ENCODE assay signal across 16 cellular contexts in the genomic region with DNA sequence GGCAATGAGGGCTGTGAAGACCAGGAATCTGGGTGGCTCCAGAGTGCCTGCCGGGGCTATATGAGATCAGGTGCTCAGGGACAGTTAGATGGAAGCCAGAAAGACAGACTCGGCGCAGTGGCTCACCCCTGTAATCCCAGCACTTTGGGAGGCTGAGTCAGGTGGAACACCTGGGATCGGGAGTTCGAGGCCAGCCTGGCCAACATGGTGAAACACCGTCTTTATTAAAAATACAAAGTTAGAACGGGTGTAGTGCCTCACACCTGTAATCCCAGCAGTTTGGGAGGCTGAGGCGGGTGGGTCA. TPM values are rescaled to one million over a fixed set of nuclear protein-coding genes. Genes with fewer than 3 reads are reported as not detected.
DNase-seq lines count a peak whose midpoint lies in the region; ATAC-seq and TF ChIP-seq lines count a peak whose summit lies in the region.
"Had no signal": no experiment of that assay in that cellular context is flagged by ENCODE, and none has a peak within 500 bp of the region (broad histone marks: within the 10 kb centered on the region; RNA-seq: fewer than 3 reads in every experiment).

No MANE protein-coding gene starts in this region.

- H3K4me2 ChIP-seq in fibroblast of lung (ENCODE audit: extremely low read depth, insufficient read depth, low read length): no peak overlapping the region

- POLR2A ChIA-PET in activated CD8-positive, alpha-beta T cell treated with anti-CD3 and anti-CD28 coated beads, Interleukin-2, amount 10 ng/mL, durations not matched to agents 7 days and 5 days (lab: Charles Lee): interaction anchor here (0.7 kb wide), 1 partner anchor 395 kb away, joined by 3 read pairs; no protein-coding TSS in a partner anchor

- no peak for TF ChIP-seq POLR2A in sigmoid colon (IDR thresholded peaks at IDR 0.05)

- no peaks in the 10 kb centered on the region for H3K27me3 ChIP-seq in fibroblast of lung (ENCODE audit: control insufficient read depth, insufficient read depth, low read length)
- H3K27me3 ChIP-seq in sigmoid colon: no peaks in the 10 kb centered on the region
- H3K27me3 ChIP-seq: thyroid gland had no signal

- H3K4me3 ChIP-seq in fibroblast of lung (replicated peaks in 1 of 4; ENCODE audit: control extremely low read depth in 1 of 4, insufficient read depth in 1 of 4, low read depth in 3 of 4, low read length in 4 of 4): no peak overlapping the region
- no peak overlapping the region for H3K4me3 ChIP-seq in sigmoid colon
- H3K4me3 ChIP-seq: thyroid gland had no signal

- no peak for ATAC-seq in activated CD8-positive, alpha-beta T cell treated with anti-CD3 and anti-CD28 coated beads, Interleukin-2, amount 10 ng/mL, durations not matched to agents 7 days and 5 days
- no peak for ATAC-seq in HG03571 (IDR thresholded peaks at IDR 0.05; ENCODE audit: unreplicated experiment)

- CTCF ChIA-PET in activated CD8-positive, alpha-beta T cell treated with anti-CD3 and anti-CD28 coated beads, Interleukin-2, amount 10 ng/mL, durations not matched to agents 7 days and 5 days (lab: Charles Lee): no interaction called here

- no peaks in the 10 kb centered on the region for H4K20me1 ChIP-seq in fibroblast of lung (ENCODE audit: control insufficient read depth, extremely low read depth, insufficient read depth, low read length)

- H3K9me3 Mint-ChIP-seq in activated CD8-positive, alpha-beta T cell treated with anti-CD3 and anti-CD28 coated beads, Interleukin-2, amount 10 ng/mL, durations not matched to agents 7 days and 5 days (ENCODE audit: insufficient read depth): no peaks in the 10 kb centered on the region

- no peak overlapping the region for H2AFZ ChIP-seq in fibroblast of lung (ENCODE audit: low read length)

- WGBS in sigmoid colon, 2 donors: 87 to 94% methylated on average over 8 of the region's 8 CpGs

- intact Hi-C loops in sigmoid colon (cut with DNase I): no loop called here

- H3K27ac Mint-ChIP-seq in activated CD8-positive, alpha-beta T cell treated with anti-CD3 and anti-CD28 coated beads, Interleukin-2, amount 10 ng/mL, durations not matched to agents 7 days and 5 days: peak overlapping the region; percentile 69

- peak overlapping the region; percentile 67 for H3K27ac ChIP-seq in fibroblast of lung (ENCODE audit: insufficient read depth, low read length)
- peak overlapping the region; percentile 71 to 78 (median 75) for H3K27ac ChIP-seq in sigmoid colon
- H3K27ac ChIP-seq: thyroid gland had no signal

- H3K36me3 ChIP-seq in fibroblast of lung (ENCODE audit: control insufficient read depth, insufficient read depth, low read length): no peaks in the 10 kb centered on the region
- no peaks in the 10 kb centered on the region for H3K36me3 ChIP-seq in sigmoid colon
- H3K36me3 ChIP-seq: thyroid gland had no signal

- H3K36me3 Mint-ChIP-seq in activated CD8-positive, alpha-beta T cell treated with anti-CD3 and anti-CD28 coated beads, Interleukin-2, amount 10 ng/mL, durations not matched to agents 7 days and 5 days (ENCODE audit: low read depth): peaks cover 31% of the 10 kb centered on the region

- H3K4me1 ChIP-seq in fibroblast of lung (ENCODE audit: control insufficient read depth, extremely low read depth, insufficient read depth, low read length): peaks cover 10% of the 10 kb centered on the region
- H3K4me1 ChIP-seq in sigmoid colon: peaks cover 0 to 16% (median 10%) of the 10 kb centered on the region in 4 donors
- H3K4me1 ChIP-seq: thyroid gland had no signal

- no peaks in the 10 kb centered on the region for H3K27me3 Mint-ChIP-seq in activated CD8-positive, alpha-beta T cell treated with anti-CD3 and anti-CD28 coated beads, Interleukin-2, amount 10 ng/mL, durations not matched to agents 7 days and 5 days (ENCODE audit: low read depth)
- H3K27me3 Mint-ChIP-seq: progenitor cell of endocrine pancreas had no signal

- H3K9me3 ChIP-seq in fibroblast of lung (ENCODE audit: control insufficient read depth, insufficient read depth, low read depth, low read length) (no peaks in the 10 kb centered on the region), sigmoid colon (no peaks in the 10 kb centered on the region)
- H3K9me3 ChIP-seq: thyroid gland had no signal

- no peak for TF ChIP-seq CTCF in fibroblast of lung (conservative IDR thresholded peaks at IDR 0.05 in 1 of 2, IDR thresholded peaks at IDR 0.05 in 1 of 2; ENCODE audit: low read depth in 1 of 2, low read length in 2 of 2)
- TF ChIP-seq CTCF in sigmoid colon (IDR thresholded peaks at IDR 0.05): no peak

- peak; percentile 23 for DNase-seq in ELF-1 (ENCODE audit: low read depth, low spot score)
- no peak for DNase-seq in activated CD8-positive, alpha-beta T cell treated with anti-CD3 and anti-CD28 coated beads, Interleukin-2, amount 10 ng/mL, durations not matched to agents 7 days and 5 days
- DNase-seq in fibroblast of lung (ENCODE audit: low read depth in 2 of 2): no peak
- no peak for DNase-seq in sigmoid colon
- no peak for DNase-seq in activated T-cell treated with anti-CD3 and anti-CD28 coated beads for 4 hours
- no peak for DNase-seq in superior temporal gyrus (ENCODE audit: extremely low spot score)
- no peak for DNase-seq in NCI-H2107 (lab: John Stamatoyannopoulos, UW)
- DNase-seq: activated gamma-delta T cell treated with Interleukin-2 at 50 U/mL for 16 hours; effector memory CD4-positive, alpha-beta T cell; GF-D8; KG1; NCI-H146; stimulated activated CD4-positive, alpha-beta T cell treated with anti-CD3 and anti-CD28 coated beads, Interleukin-1b, Interleukin-23, amount 100 ng/mL, for 48 hours; thyroid gland had no signal

- H3K4me3 Mint-ChIP-seq in activated CD8-positive, alpha-beta T cell treated with anti-CD3 and anti-CD28 coated beads, Interleukin-2, amount 10 ng/mL, durations not matched to agents 7 days and 5 days: no peak overlapping the region

- no peak overlapping the region for H3K9ac ChIP-seq in fibroblast of lung (ENCODE audit: insufficient read depth, low read length)

- TF ChIP-seq EP300 in sigmoid colon (IDR thresholded peaks at IDR 0.05): no peak

- H3K4me1 Mint-ChIP-seq in activated CD8-positive, alpha-beta T cell treated with anti-CD3 and anti-CD28 coated beads, Interleukin-2, amount 10 ng/mL, durations not matched to agents 7 days and 5 days (ENCODE audit: low read depth): peaks cover 32% of the 10 kb centered on the region

- H3K79me2 ChIP-seq in fibroblast of lung (ENCODE audit: control insufficient read depth, insufficient read depth, low read length): no peaks in the 10 kb centered on the region

RNA-seq across cellular contexts. Expression of a gene that starts 43.4 kb away (rescaled TPM):
- total RNA-seq in activated CD8-positive, alpha-beta T cell treated with anti-CD3 and anti-CD28 coated beads, Interleukin-2, amount 10 ng/mL, durations not matched to agents 7 days and 5 days: 10 to 100 TPM; 29.3 to 32.6 TPM
- total RNA-seq in fibroblast of lung: 12.1 and 33.7 TPM in 2 replicates
- 14.1 and 26.0 TPM in 2 replicates for polyA plus RNA-seq in fibroblast of lung
- 13.7 and 24.6 TPM in 2 replicates for polyA plus RNA-seq in fibroblast of lung (2012)
- 5.2 and 13.9 TPM in 2 replicates for polyA minus RNA-seq in fibroblast of lung (ENCODE audit: low replicate concordance)
- 1 to 10 TPM; 2.1 to 5.3 (median 4.4) TPM for total RNA-seq in sigmoid colon
- 10 to 100 TPM in 1 of 3 donors, under 1 TPM in 2; 0.46 to 10.1 (median 0.60) TPM for polyA plus RNA-seq in sigmoid colon
